ENCODE assay signal across 23 cellular contexts in genomic region chr15:27696530-27696929, GRCh38.
"Had no signal": no experiment of that assay in that cellular context is flagged by ENCODE, and none has a peak within 500 bp of the region (broad histone marks: within the 10 kb centered on the region; RNA-seq: fewer than 3 reads in every experiment).

No MANE protein-coding gene starts in this region.

- H3K9ac ChIP-seq: neural progenitor cell had no signal

- H3K36me3 ChIP-seq: heart right ventricle, lower lobe of right lung, neural progenitor cell, pancreas, right lobe of liver, suprapubic skin, tibial artery had no signal

- H3K4me3 ChIP-seq: dorsolateral prefrontal cortex, heart right ventricle, lower lobe of right lung, neural progenitor cell, pancreas, right lobe of liver, suprapubic skin, tibial artery had no signal

- FAIRE-seq: endometrium, frontal cortex, islet of Langerhans, pancreas had no signal

- H3K4me1 ChIP-seq: lower lobe of right lung, pancreas, right lobe of liver, suprapubic skin, tibial artery had no signal

- H3K9me3 ChIP-seq: lower lobe of right lung, pancreas, right lobe of liver, suprapubic skin, tibial artery had no signal

- H3K4me2 ChIP-seq: neural progenitor cell had no signal

- H2AFZ ChIP-seq: neural progenitor cell had no signal

- DNase-seq: cortex of kidney; dorsolateral prefrontal cortex; effector memory CD4-positive, alpha-beta T cell; heart right ventricle; hypothalamus; kidney glomerular epithelial cell; lower lobe of right lung; midbrain; occipital lobe; pancreas; right lobe of liver; stimulated activated CD4-positive, alpha-beta T cell treated with anti-CD3 and anti-CD28 coated beads, Interleukin-4, amount 100 ng/mL, for 1 hour; stimulated activated CD8-positive, alpha-beta memory T cell treated with anti-CD3 and anti-CD28 coated beads, Interleukin-4, amount 100 ng/mL, for 48 hours; stimulated activated naive CD8-positive, alpha-beta T cell treated with anti-CD3 and anti-CD28 coated beads, Interleukin-15, Interleukin-2, amounts not matched to agents 100 U/mL and 50 U/mL, for 24 hours; tibial artery had no signal

- H3K27me3 ChIP-seq: dorsolateral prefrontal cortex, neural progenitor cell, right lobe of liver, suprapubic skin, tibial artery had no signal

- H3K27ac ChIP-seq: dorsolateral prefrontal cortex, heart right ventricle, lower lobe of right lung, neural progenitor cell, pancreas, right lobe of liver, suprapubic skin, tibial artery had no signal

- ATAC-seq: esophagus mucosa; left lobe of liver; lower lobe of right lung; pancreas; right lobe of liver; stimulated activated effector memory CD8-positive, alpha-beta T cell treated with anti-CD3 and anti-CD28 coated beads, Interleukin-12 subunit alpha, Interleukin-12 subunit beta, amount 100 ng/mL, for 72 hours; stimulated activated naive CD8-positive, alpha-beta T cell treated with anti-CD3 and anti-CD28 coated beads, Interleukin-15, Interleukin-2, amounts not matched to agents 100 U/mL and 50 U/mL, for 24 hours had no signal
